8 cellular contexts compared by ENCODE assay signal in genomic region chr7:75914655-75915415, GRCh38. TPM values are rescaled to one million over a fixed set of nuclear protein-coding genes. Genes with fewer than 3 reads are reported as not detected.
DNase-seq lines count a peak whose midpoint lies in the region; ATAC-seq and TF ChIP-seq lines count a peak whose summit lies in the region.

Gene POR (plus strand): TSS chr7:75915155. CDS start chr7:75954002, 38,847 bp downstream.

- H3K4me1 ChIP-seq in osteoblast (ENCODE audit: insufficient read depth, low read length) = peaks cover 9% of the 10 kb centered on the region
- peaks cover 31% of the 10 kb centered on the region for H3K4me1 ChIP-seq in testis

- 0% methylated on average over 12 to 42 of the region's 82 CpGs for WGBS in testis, 2 donors

- POLR2A ChIA-PET in GM10248 (lab: Yijun Ruan, JAX) = interaction anchor here (1.1 to 3.5 kb wide), 5 partner anchors 11 to 133 kb away, joined by 3 to 21 read pairs (median 6); partner anchors contain the start of genes MDH2 and STYXL1

- H3K9me3 ChIP-seq in osteoblast (ENCODE audit: low read depth, low read length) (no peaks in the 10 kb centered on the region), testis (no peaks in the 10 kb centered on the region)

- H3K27me3 ChIP-seq in osteoblast (ENCODE audit: insufficient read depth, low read length) (no peaks in the 10 kb centered on the region), testis (no peaks in the 10 kb centered on the region)

- intact Hi-C loops in testis (cut with DNase I; ENCODE audit: low total_unique reads) = no loop called here

- H3K4me2 ChIP-seq in osteoblast (ENCODE audit: insufficient read depth, low read length) = peak within 1 kb of the TSS; percentile 95

- CTCF ChIA-PET in GM10248 (lab: Yijun Ruan, JAX) = interaction anchor here (0.7 to 3.5 kb wide), 6 partner anchors 10 to 348 kb away, joined by 3 to 17 read pairs (median 3); partner anchors contain the start of gene MDH2

- peak within 1 kb of the TSS; percentile 81 for H3K27ac ChIP-seq in osteoblast (ENCODE audit: low read depth, low read length)
- peak within 1 kb of the TSS; percentile 78 to 90 for H3K27ac ChIP-seq in testis

- peaks cover 14% of the 10 kb centered on the region for H4K20me1 ChIP-seq in osteoblast (ENCODE audit: insufficient read depth, low read length)

- no peaks in the 10 kb centered on the region for H3K9me3 Mint-ChIP-seq in activated naive CD4-positive, alpha-beta T cell treated with anti-CD3 and anti-CD28 coated beads, Interleukin-2, amount 50 U/mL, for 72 hours

- TF ChIP-seq POLR2A in testis (IDR thresholded peaks at IDR 0.05) = peak; percentile 78

- peaks cover 45% of the 10 kb centered on the region for H3K79me2 ChIP-seq in osteoblast (ENCODE audit: insufficient read depth, low read length)

- peak; percentile 89 for ATAC-seq in HG02588 (IDR thresholded peaks at IDR 0.05; ENCODE audit: unreplicated experiment)
- peak; percentile 90 to 98 for ATAC-seq in activated naive CD4-positive, alpha-beta T cell treated with anti-CD3 and anti-CD28 coated beads, Interleukin-2, amount 50 U/mL, for 72 hours

- H3K36me3 ChIP-seq in osteoblast (ENCODE audit: insufficient read depth, low read length) (no peaks in the 10 kb centered on the region), testis (ENCODE audit: low read depth, missing control alignments) (no peaks in the 10 kb centered on the region)

- peak within 1 kb of the TSS; percentile 90 to 96 for H3K27ac Mint-ChIP-seq in activated naive CD4-positive, alpha-beta T cell treated with anti-CD3 and anti-CD28 coated beads, Interleukin-2, amount 50 U/mL, for 72 hours

- H3K4me3 ChIP-seq in osteoblast (ENCODE audit: insufficient read depth, low read length) (peak within 1 kb of the TSS; percentile 92), testis (peak within 1 kb of the TSS; percentile 89 to 91)

- DNase-seq in GM10248 (ENCODE audit: extremely low spot score) (peak; percentile 97), NCI-H1092 (lab: John Stamatoyannopoulos, UW) (peak; percentile 90), SKM-1 (lab: John Stamatoyannopoulos, UW; ENCODE audit: unreplicated experiment) (peak; percentile 66), glomerular endothelial cell (ENCODE audit: extremely low read depth, low read depth, low spot score) (no peak), osteoblast (ENCODE audit: insufficient read length, low spot score, missing footprints) (peak; percentile 99), testis (peak; percentile 96)
- peak; percentile 99 for DNase-seq in activated naive CD4-positive, alpha-beta T cell treated with anti-CD3 and anti-CD28 coated beads, Interleukin-2, amount 50 U/mL, for 72 hours (ENCODE audit: low spot score in 2 of 2)

- TF ChIP-seq CTCF in GM10248 (IDR thresholded peaks at IDR 0.05; ENCODE audit: control extremely low read depth, extremely low read depth, low read depth, missing control alignments) = no peak
- TF ChIP-seq CTCF in osteoblast (IDR thresholded peaks at IDR 0.05; ENCODE audit: extremely low read depth, low read depth, low read length) = no peak
- TF ChIP-seq CTCF in testis (IDR thresholded peaks at IDR 0.05) = peak; percentile 23 to 31 (median 25)

- peak within 1 kb of the TSS; percentile 98 for H2AFZ ChIP-seq in osteoblast (ENCODE audit: low read length)

- peaks cover 0 to 7% of the 10 kb centered on the region in 2 donors for H3K36me3 Mint-ChIP-seq in activated naive CD4-positive, alpha-beta T cell treated with anti-CD3 and anti-CD28 coated beads, Interleukin-2, amount 50 U/mL, for 72 hours

RNA-seq across cellular contexts. Expression of gene POR, which starts in this region (rescaled TPM):
- total RNA-seq in activated naive CD4-positive, alpha-beta T cell treated with anti-CD3 and anti-CD28 coated beads, Interleukin-2, amount 50 U/mL, for 72 hours = 10 to 100 TPM; 22.7 to 40.9 TPM
- 62.3 and 73.0 TPM in 2 replicates for total RNA-seq in glomerular endothelial cell
- total RNA-seq in osteoblast = 70.4 and 73.1 TPM in 2 replicates
- 100 to 1,000 TPM; 122 to 169 TPM for total RNA-seq in testis
- polyA plus RNA-seq in testis (ENCODE audit: insufficient read depth, low read depth, low replicate concordance) = 98.5 TPM

Comparison
In these comparisons a context has a peak if more than half of its experiments do, and no peak if none do; other contexts are left out.
1. CTCF ChIP-seq: peak in testis (3 of 3); none in GM10248 (single experiment) and osteoblast (single experiment).